20 cellular contexts compared by ENCODE assay signal in the genomic region with DNA sequence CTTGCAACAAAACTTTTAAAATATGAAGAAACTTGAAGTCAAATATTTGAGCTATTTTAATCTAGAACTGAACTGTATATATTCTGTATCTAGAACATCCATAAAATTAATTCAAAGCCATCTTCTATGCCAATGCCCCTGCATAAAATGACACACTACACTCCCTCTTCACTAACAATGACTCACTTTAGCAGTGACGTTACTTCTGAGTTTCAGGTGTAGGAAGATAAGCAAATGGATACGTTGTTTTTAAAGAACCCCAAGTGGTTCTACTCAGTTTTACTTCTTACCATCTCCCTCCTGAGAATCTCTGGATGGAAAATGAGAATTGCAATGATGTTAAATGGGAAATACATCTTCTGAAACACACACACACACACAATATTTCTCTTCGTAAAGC. TPM values are rescaled to one million over a fixed set of nuclear protein-coding genes. Genes with fewer than 3 reads are reported as not detected.
"Had no signal": no experiment of that assay in that cellular context is flagged by ENCODE, and none has a peak within 500 bp of the region (broad histone marks: within the 10 kb centered on the region; RNA-seq: fewer than 3 reads in every experiment).

No MANE protein-coding gene starts in this region.

- ATAC-seq: heart left ventricle; naive thymus-derived CD8-positive, alpha-beta T cell had no signal

- H3K4me3 ChIP-seq: coronary artery, heart left ventricle, right atrium auricular region, sigmoid colon, skin epidermis, stomach had no signal

- H3K36me3 ChIP-seq: heart left ventricle, right atrium auricular region, sigmoid colon, stomach had no signal

- H3K27ac Mint-ChIP-seq: endodermal cell; naive thymus-derived CD8-positive, alpha-beta T cell had no signal

- H3K4me1 Mint-ChIP-seq: naive thymus-derived CD8-positive, alpha-beta T cell had no signal

- H3K9me3 Mint-ChIP-seq: endodermal cell; naive thymus-derived CD8-positive, alpha-beta T cell; neural crest cell had no signal

- H3K36me3 Mint-ChIP-seq: naive thymus-derived CD8-positive, alpha-beta T cell had no signal

- H3K4me3 Mint-ChIP-seq: endodermal cell; naive thymus-derived CD8-positive, alpha-beta T cell; neural crest cell had no signal

- H3K27me3 ChIP-seq: heart left ventricle, right atrium auricular region, sigmoid colon, stomach had no signal

- H3K9me3 ChIP-seq: heart left ventricle, right atrium auricular region, sigmoid colon, stomach had no signal

- DNase-seq: effector CD4-positive, alpha-beta T cell; endodermal cell; heart left ventricle; hippocampal formation; naive thymus-derived CD8-positive, alpha-beta T cell; posterior cingulate gyrus; sigmoid colon; stimulated activated CD4-positive, alpha-beta T cell treated with anti-CD3 and anti-CD28 coated beads, Interleukin-2, amount 100 ng/mL, for 24 hours; stimulated activated CD4-positive, alpha-beta T cell treated with anti-CD3 and anti-CD28 coated beads, Interleukin-4, amount 100 ng/mL, for 4 hours; stimulated activated naive CD4-positive, alpha-beta T cell; stomach; substantia nigra; trophoblast cell had no signal

- H3K27ac ChIP-seq: coronary artery, heart left ventricle, right atrium auricular region, sigmoid colon, skin epidermis, stomach had no signal

- H3K4me1 ChIP-seq: heart left ventricle, right atrium auricular region, sigmoid colon, stomach had no signal

RNA-seq across cellular contexts. Expression of gene CXXC4, which starts 45.2 kb away (rescaled TPM):
- total RNA-seq: endothelial cell of umbilical vein; lung microvascular endothelial cell; naive thymus-derived CD8-positive, alpha-beta T cell; osteocyte had no signal
